ENCODE assay signal across 8 cellular contexts in the genomic region with DNA sequence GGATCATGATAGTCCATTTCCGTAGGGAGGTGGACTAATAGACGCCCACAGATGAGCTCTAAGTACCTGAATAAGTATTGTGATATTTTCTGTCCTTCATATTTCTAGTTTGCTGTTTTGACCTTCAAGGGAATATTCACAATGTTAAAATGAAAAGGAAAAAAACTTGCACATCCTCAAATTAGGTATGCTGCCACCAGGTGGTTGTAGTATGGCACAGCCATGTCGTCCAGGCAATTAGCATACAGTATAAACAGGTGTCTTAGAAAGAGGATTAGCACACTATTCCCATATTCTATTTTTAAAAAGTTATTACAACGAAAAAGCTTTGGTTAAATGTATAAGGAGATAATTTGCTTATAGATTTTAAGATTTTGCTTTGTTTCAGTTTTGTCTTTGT.
DNase-seq lines count a peak whose midpoint lies in the region; ATAC-seq and TF ChIP-seq lines count a peak whose summit lies in the region.

No MANE protein-coding gene starts in this region.

- TF ChIP-seq EP300 in sigmoid colon (IDR thresholded peaks at IDR 0.05): no peak

- ATAC-seq in GM21619 (IDR thresholded peaks at IDR 0.05; ENCODE audit: unreplicated experiment): peak; percentile 57
- no peak for ATAC-seq in HG03097 (IDR thresholded peaks at IDR 0.05; ENCODE audit: low FRiP score, unreplicated experiment)

- no peaks in the 10 kb centered on the region for H3K9me3 ChIP-seq in adrenal gland (replicated peaks in 1 of 3)
- no peaks in the 10 kb centered on the region for H3K9me3 ChIP-seq in liver (ENCODE audit: control insufficient read depth in 4 of 4, low read length in 3 of 4)
- no peaks in the 10 kb centered on the region for H3K9me3 ChIP-seq in sigmoid colon

- H3K27ac ChIP-seq in adrenal gland: no peak overlapping the region
- no peak overlapping the region for H3K27ac ChIP-seq in liver (ENCODE audit: low read depth in 1 of 2, low read length in 2 of 2)
- no peak overlapping the region for H3K27ac ChIP-seq in sigmoid colon

- H3K4me1 ChIP-seq in adrenal gland (replicated peaks in 1 of 2) (no peaks in the 10 kb centered on the region), liver (ENCODE audit: control insufficient read depth in 4 of 4, insufficient read depth in 4 of 4, low read length in 3 of 4) (no peaks in the 10 kb centered on the region), sigmoid colon (no peaks in the 10 kb centered on the region)

- WGBS in adrenal gland, 4 donors: 41 to 47% (median 46%) methylated on average over 4 of the region's 4 CpGs
- 49% methylated on average over 4 of the region's 4 CpGs for WGBS in liver
- 49 to 60% methylated on average over 4 of the region's 4 CpGs for WGBS in sigmoid colon, 2 donors

- peak; percentile 28 to 60 (median 38) for TF ChIP-seq CTCF in adrenal gland (IDR thresholded peaks at IDR 0.05)
- TF ChIP-seq CTCF in liver (IDR thresholded peaks at IDR 0.05; ENCODE audit: low read depth, low read length, missing input control): peak; percentile 69
- TF ChIP-seq CTCF in sigmoid colon (IDR thresholded peaks at IDR 0.05): peak in 1 of 4 experiments; percentile 10

- H3K27me3 ChIP-seq in adrenal gland (peaks cover 8% of the 10 kb centered on the region), liver (ENCODE audit: control insufficient read depth in 4 of 4, insufficient read depth in 4 of 4, low read length in 3 of 4) (peaks cover 0 to 2% (median 0%) of the 10 kb centered on the region in 4 donors), sigmoid colon (no peaks in the 10 kb centered on the region)

- intact Hi-C loops in adrenal gland (cut with DNase I): no loop called here
- intact Hi-C loops in sigmoid colon (cut with DNase I): no loop called here

- DNase-seq in NCI-H2196 (lab: John Stamatoyannopoulos, UW; ENCODE audit: unreplicated experiment) (peak; percentile 7), NCI-H2196 treated with DMSO at 0.1 percent for 48 hours (lab: John Stamatoyannopoulos, UW; ENCODE audit: unreplicated experiment) (no peak), NCI-H1092 treated with DMSO at 0.1 percent for 48 hours (lab: John Stamatoyannopoulos, UW) (peak; percentile 35), adrenal gland (peak in 6 of 7 donors; percentile 14 to 53 (median 26)), sigmoid colon (no peak)

- no peak for TF ChIP-seq POLR2A in adrenal gland (IDR thresholded peaks at IDR 0.05)
- TF ChIP-seq POLR2A in sigmoid colon (IDR thresholded peaks at IDR 0.05): no peak

- TF ChIP-seq RAD21 in liver (IDR thresholded peaks at IDR 0.05): peak; percentile 80 to 88

- H3K4me3 ChIP-seq in adrenal gland (no peak overlapping the region), liver (ENCODE audit: low read depth in 1 of 3, low read length in 3 of 3) (no peak overlapping the region), sigmoid colon (no peak overlapping the region)

- no peak overlapping the region for H3K9ac ChIP-seq in liver (ENCODE audit: low read depth in 1 of 2, low read length in 2 of 2)

- no peaks in the 10 kb centered on the region for H3K36me3 ChIP-seq in adrenal gland (replicated peaks in 1 of 2)
- H3K36me3 ChIP-seq in liver (ENCODE audit: control insufficient read depth in 4 of 4, insufficient read depth in 3 of 4, low read depth in 1 of 4, low read length in 3 of 4): no peaks in the 10 kb centered on the region
- no peaks in the 10 kb centered on the region for H3K36me3 ChIP-seq in sigmoid colon

TF ChIP-seq in liver, 16 proteins besides CTCF, POLR2A, EP300 and RAD21:
- TF ChIP-seq RXRA (IDR thresholded peaks at IDR 0.05) (no peak), SP1 (IDR thresholded peaks at IDR 0.05) (no peak), TAF1 (conservative IDR thresholded peaks at IDR 0.05) (no peak), FOXA2 (IDR thresholded peaks at IDR 0.05) (no peak), FOXA1 (IDR thresholded peaks at IDR 0.05) (no peak), MAX (IDR thresholded peaks at IDR 0.05) (no peak), JUND (IDR thresholded peaks at IDR 0.05) (no peak), YY1 (IDR thresholded peaks at IDR 0.05) (no peak)
- TF ChIP-seq, protein P1, sequence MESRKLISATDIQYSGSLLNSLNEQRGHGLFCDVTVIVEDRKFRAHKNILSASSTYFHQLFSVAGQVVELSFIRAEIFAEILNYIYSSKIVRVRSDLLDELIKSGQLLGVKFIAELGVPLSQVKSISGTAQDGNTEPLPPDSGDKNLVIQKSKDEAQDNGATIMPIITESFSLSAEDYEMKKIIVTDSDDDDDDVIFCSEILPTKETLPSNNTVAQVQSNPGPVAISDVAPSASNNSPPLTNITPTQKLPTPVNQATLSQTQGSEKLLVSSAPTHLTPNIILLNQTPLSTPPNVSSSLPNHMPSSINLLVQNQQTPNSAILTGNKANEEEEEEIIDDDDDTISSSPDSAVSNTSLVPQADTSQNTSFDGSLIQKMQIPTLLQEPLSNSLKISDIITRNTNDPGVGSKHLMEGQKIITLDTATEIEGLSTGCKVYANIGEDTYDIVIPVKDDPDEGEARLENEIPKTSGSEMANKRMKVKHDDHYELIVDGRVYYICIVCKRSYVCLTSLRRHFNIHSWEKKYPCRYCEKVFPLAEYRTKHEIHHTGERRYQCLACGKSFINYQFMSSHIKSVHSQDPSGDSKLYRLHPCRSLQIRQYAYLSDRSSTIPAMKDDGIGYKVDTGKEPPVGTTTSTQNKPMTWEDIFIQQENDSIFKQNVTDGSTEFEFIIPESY (IDR thresholded peaks at IDR 0.05): no peak
- TF ChIP-seq, protein P2, sequence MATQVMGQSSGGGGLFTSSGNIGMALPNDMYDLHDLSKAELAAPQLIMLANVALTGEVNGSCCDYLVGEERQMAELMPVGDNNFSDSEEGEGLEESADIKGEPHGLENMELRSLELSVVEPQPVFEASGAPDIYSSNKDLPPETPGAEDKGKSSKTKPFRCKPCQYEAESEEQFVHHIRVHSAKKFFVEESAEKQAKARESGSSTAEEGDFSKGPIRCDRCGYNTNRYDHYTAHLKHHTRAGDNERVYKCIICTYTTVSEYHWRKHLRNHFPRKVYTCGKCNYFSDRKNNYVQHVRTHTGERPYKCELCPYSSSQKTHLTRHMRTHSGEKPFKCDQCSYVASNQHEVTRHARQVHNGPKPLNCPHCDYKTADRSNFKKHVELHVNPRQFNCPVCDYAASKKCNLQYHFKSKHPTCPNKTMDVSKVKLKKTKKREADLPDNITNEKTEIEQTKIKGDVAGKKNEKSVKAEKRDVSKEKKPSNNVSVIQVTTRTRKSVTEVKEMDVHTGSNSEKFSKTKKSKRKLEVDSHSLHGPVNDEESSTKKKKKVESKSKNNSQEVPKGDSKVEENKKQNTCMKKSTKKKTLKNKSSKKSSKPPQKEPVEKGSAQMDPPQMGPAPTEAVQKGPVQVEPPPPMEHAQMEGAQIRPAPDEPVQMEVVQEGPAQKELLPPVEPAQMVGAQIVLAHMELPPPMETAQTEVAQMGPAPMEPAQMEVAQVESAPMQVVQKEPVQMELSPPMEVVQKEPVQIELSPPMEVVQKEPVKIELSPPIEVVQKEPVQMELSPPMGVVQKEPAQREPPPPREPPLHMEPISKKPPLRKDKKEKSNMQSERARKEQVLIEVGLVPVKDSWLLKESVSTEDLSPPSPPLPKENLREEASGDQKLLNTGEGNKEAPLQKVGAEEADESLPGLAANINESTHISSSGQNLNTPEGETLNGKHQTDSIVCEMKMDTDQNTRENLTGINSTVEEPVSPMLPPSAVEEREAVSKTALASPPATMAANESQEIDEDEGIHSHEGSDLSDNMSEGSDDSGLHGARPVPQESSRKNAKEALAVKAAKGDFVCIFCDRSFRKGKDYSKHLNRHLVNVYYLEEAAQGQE (IDR thresholded peaks at IDR 0.05): no peak
- TF ChIP-seq, protein P3, sequence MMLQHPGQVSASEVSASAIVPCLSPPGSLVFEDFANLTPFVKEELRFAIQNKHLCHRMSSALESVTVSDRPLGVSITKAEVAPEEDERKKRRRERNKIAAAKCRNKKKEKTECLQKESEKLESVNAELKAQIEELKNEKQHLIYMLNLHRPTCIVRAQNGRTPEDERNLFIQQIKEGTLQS (IDR thresholded peaks at IDR 0.05): no peak
TF ChIP-seq in liver: peak in this region for 0.

Comparison
In these comparisons a context has a peak if more than half of its experiments do, and no peak if none do; other contexts are left out.
1. DNase-seq: peak in NCI-H2196 (single experiment), NCI-H1092 treated with DMSO at 0.1 percent for 48 hours (single experiment) and adrenal gland (6 of 7); none in NCI-H2196 treated with DMSO at 0.1 percent for 48 hours (single experiment) and sigmoid colon (single experiment).